Comparison of ENCODE assay signal across 1 cellular context in genomic region chr10:87763086-87763861, GRCh38.
TF ChIP-seq lines count a peak whose summit lies in the region.

No MANE protein-coding gene starts in this region.

TF ChIP-seq in K562, 482 proteins besides CTCF, POLR2A, EP300 and RAD21:
- TF ChIP-seq, protein P1, sequence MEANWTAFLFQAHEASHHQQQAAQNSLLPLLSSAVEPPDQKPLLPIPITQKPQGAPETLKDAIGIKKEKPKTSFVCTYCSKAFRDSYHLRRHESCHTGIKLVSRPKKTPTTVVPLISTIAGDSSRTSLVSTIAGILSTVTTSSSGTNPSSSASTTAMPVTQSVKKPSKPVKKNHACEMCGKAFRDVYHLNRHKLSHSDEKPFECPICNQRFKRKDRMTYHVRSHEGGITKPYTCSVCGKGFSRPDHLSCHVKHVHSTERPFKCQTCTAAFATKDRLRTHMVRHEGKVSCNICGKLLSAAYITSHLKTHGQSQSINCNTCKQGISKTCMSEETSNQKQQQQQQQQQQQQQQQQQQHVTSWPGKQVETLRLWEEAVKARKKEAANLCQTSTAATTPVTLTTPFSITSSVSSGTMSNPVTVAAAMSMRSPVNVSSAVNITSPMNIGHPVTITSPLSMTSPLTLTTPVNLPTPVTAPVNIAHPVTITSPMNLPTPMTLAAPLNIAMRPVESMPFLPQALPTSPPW (CRISPR knock-in tag; IDR thresholded peaks at IDR 0.05) = peak; percentile 36; the same call in 1 of the 2 replicates
- TF ChIP-seq, protein P2, sequence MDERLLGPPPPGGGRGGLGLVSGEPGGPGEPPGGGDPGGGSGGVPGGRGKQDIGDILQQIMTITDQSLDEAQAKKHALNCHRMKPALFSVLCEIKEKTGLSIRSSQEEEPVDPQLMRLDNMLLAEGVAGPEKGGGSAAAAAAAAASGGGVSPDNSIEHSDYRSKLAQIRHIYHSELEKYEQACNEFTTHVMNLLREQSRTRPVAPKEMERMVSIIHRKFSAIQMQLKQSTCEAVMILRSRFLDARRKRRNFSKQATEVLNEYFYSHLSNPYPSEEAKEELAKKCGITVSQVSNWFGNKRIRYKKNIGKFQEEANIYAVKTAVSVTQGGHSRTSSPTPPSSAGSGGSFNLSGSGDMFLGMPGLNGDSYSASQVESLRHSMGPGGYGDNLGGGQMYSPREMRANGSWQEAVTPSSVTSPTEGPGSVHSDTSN (CRISPR knock-in tag; IDR thresholded peaks at IDR 0.05; ENCODE audit: low read depth) = no peak
- TF ChIP-seq, protein P2 (tag; conservative IDR thresholded peaks at IDR 0.05; ENCODE audit: low read depth) = peak; percentile 30; the same call in 1 of the 2 replicates
- TF ChIP-seq HMBOX1 (IDR thresholded peaks at IDR 0.05) (peak; percentile 33; the same call in 1 of the 2 replicates), JUND (IDR thresholded peaks at IDR 0.05; ENCODE audit: borderline replicate concordance, low read depth, low read length) (peak; percentile 40; the same call in 1 of the 2 replicates), JUND (tag; IDR thresholded peaks at IDR 0.05; ENCODE audit: borderline replicate concordance, low read depth, low read length) (no peak), MEIS2 (IDR thresholded peaks at IDR 0.05; ENCODE audit: partially characterized antibody) (peak; percentile 76), ILK (tag; IDR thresholded peaks at IDR 0.05; ENCODE audit: borderline replicate concordance, low read depth) (no peak), FOSL1 (tag; conservative IDR thresholded peaks at IDR 0.05) (peak; percentile 74), ARID1B (IDR thresholded peaks at IDR 0.05) (0 out of 2 replicates have a peak, but pooled peaks have one; percentile 22), ZKSCAN3 (CRISPR knock-in tag; IDR thresholded peaks at IDR 0.05) (no peak), DPF2 (IDR thresholded peaks at IDR 0.05) (0 out of 2 replicates have a peak, but pooled peaks have one; percentile 13), KLF6 (CRISPR knock-in tag; IDR thresholded peaks at IDR 0.05; ENCODE audit: borderline replicate concordance) (no peak)
- TF ChIP-seq, protein P3, sequence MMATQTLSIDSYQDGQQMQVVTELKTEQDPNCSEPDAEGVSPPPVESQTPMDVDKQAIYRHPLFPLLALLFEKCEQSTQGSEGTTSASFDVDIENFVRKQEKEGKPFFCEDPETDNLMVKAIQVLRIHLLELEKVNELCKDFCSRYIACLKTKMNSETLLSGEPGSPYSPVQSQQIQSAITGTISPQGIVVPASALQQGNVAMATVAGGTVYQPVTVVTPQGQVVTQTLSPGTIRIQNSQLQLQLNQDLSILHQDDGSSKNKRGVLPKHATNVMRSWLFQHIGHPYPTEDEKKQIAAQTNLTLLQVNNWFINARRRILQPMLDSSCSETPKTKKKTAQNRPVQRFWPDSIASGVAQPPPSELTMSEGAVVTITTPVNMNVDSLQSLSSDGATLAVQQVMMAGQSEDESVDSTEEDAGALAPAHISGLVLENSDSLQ (IDR thresholded peaks at IDR 0.05) = peak; percentile 45; the same call in 1 of the 2 replicates
